ENCODE assay signal across 2 cellular contexts in genomic region chr1:111542187-111542586, GRCh38.
TF ChIP-seq lines count a peak whose summit lies in the region.

No MANE protein-coding gene starts in this region.

TF ChIP-seq in SK-N-SH, 30 proteins besides CTCF, POLR2A, EP300 and RAD21:
- TF ChIP-seq YY1 (IDR thresholded peaks at IDR 0.05; ENCODE audit: low read depth) (no peak), REST (IDR thresholded peaks at IDR 0.05; ENCODE audit: low read depth, low read length) (no peak), NFIC (IDR thresholded peaks at IDR 0.05; ENCODE audit: borderline replicate concordance) (no peak), PBX3 (IDR thresholded peaks at IDR 0.05) (no peak), NRF1 (IDR thresholded peaks at IDR 0.05; ENCODE audit: low read depth, low read length) (no peak), FOXJ3 (CRISPR knock-in tag; IDR thresholded peaks at IDR 0.05) (no peak), USF1 (IDR thresholded peaks at IDR 0.05; ENCODE audit: borderline replicate concordance, low read depth) (no peak), RFX5 (IDR thresholded peaks at IDR 0.05; ENCODE audit: low read length) (no peak), RCOR1 (IDR thresholded peaks at IDR 0.05; ENCODE audit: low read length) (no peak), RXRA (IDR thresholded peaks at IDR 0.05; ENCODE audit: borderline replicate concordance, low read depth) (no peak), GABPA (IDR thresholded peaks at IDR 0.05; ENCODE audit: low read depth) (no peak)
- TF ChIP-seq, protein P1, sequence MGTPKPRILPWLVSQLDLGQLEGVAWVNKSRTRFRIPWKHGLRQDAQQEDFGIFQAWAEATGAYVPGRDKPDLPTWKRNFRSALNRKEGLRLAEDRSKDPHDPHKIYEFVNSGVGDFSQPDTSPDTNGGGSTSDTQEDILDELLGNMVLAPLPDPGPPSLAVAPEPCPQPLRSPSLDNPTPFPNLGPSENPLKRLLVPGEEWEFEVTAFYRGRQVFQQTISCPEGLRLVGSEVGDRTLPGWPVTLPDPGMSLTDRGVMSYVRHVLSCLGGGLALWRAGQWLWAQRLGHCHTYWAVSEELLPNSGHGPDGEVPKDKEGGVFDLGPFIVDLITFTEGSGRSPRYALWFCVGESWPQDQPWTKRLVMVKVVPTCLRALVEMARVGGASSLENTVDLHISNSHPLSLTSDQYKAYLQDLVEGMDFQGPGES (IDR thresholded peaks at IDR 0.05; ENCODE audit: low read depth, low read length) = no peak
TF ChIP-seq in SK-N-SH: peak in this region for 0.

TF ChIP-seq in SK-N-SH treated with all-trans-retinoic acid at 6 μM for 48 hours, 23 proteins besides CTCF, POLR2A, EP300 and RAD21:
- no peak for TF ChIP-seq OSR1 (CRISPR knock-in tag; IDR thresholded peaks at IDR 0.05)
- no peak for TF ChIP-seq TCF4 (CRISPR knock-in tag; IDR thresholded peaks at IDR 0.05; ENCODE audit: borderline replicate concordance)
- no peak for TF ChIP-seq ZFP30 (CRISPR knock-in tag; IDR thresholded peaks at IDR 0.05)
- TF ChIP-seq BACH2 (CRISPR knock-in tag; IDR thresholded peaks at IDR 0.05; ENCODE audit: borderline replicate concordance) = no peak
- TF ChIP-seq, protein P2, sequence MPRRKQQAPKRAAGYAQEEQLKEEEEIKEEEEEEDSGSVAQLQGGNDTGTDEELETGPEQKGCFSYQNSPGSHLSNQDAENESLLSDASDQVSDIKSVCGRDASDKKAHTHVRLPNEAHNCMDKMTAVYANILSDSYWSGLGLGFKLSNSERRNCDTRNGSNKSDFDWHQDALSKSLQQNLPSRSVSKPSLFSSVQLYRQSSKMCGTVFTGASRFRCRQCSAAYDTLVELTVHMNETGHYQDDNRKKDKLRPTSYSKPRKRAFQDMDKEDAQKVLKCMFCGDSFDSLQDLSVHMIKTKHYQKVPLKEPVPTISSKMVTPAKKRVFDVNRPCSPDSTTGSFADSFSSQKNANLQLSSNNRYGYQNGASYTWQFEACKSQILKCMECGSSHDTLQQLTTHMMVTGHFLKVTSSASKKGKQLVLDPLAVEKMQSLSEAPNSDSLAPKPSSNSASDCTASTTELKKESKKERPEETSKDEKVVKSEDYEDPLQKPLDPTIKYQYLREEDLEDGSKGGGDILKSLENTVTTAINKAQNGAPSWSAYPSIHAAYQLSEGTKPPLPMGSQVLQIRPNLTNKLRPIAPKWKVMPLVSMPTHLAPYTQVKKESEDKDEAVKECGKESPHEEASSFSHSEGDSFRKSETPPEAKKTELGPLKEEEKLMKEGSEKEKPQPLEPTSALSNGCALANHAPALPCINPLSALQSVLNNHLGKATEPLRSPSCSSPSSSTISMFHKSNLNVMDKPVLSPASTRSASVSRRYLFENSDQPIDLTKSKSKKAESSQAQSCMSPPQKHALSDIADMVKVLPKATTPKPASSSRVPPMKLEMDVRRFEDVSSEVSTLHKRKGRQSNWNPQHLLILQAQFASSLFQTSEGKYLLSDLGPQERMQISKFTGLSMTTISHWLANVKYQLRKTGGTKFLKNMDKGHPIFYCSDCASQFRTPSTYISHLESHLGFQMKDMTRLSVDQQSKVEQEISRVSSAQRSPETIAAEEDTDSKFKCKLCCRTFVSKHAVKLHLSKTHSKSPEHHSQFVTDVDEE (CRISPR knock-in tag; IDR thresholded peaks at IDR 0.05) = no peak
- TF ChIP-seq, protein P3, sequence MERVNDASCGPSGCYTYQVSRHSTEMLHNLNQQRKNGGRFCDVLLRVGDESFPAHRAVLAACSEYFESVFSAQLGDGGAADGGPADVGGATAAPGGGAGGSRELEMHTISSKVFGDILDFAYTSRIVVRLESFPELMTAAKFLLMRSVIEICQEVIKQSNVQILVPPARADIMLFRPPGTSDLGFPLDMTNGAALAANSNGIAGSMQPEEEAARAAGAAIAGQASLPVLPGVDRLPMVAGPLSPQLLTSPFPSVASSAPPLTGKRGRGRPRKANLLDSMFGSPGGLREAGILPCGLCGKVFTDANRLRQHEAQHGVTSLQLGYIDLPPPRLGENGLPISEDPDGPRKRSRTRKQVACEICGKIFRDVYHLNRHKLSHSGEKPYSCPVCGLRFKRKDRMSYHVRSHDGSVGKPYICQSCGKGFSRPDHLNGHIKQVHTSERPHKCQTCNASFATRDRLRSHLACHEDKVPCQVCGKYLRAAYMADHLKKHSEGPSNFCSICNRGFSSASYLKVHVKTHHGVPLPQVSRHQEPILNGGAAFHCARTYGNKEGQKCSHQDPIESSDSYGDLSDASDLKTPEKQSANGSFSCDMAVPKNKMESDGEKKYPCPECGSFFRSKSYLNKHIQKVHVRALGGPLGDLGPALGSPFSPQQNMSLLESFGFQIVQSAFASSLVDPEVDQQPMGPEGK (CRISPR knock-in tag; IDR thresholded peaks at IDR 0.05; ENCODE audit: borderline replicate concordance) = no peak
- no peak for TF ChIP-seq ZNF70 (CRISPR knock-in tag; IDR thresholded peaks at IDR 0.05)
- TF ChIP-seq POU6F1 (CRISPR knock-in tag; IDR thresholded peaks at IDR 0.05; ENCODE audit: borderline replicate concordance, low read depth) = no peak
- TF ChIP-seq ZFP3 (CRISPR knock-in tag; IDR thresholded peaks at IDR 0.05) = no peak
- no peak for TF ChIP-seq RARB (CRISPR knock-in tag; IDR thresholded peaks at IDR 0.05)
- no peak for TF ChIP-seq ESRRG (CRISPR knock-in tag; IDR thresholded peaks at IDR 0.05)
- no peak for TF ChIP-seq ZNF8 (CRISPR knock-in tag; IDR thresholded peaks at IDR 0.05)
- TF ChIP-seq SNAI2 (CRISPR knock-in tag; IDR thresholded peaks at IDR 0.05) = no peak
- TF ChIP-seq TOX (CRISPR knock-in tag; IDR thresholded peaks at IDR 0.05; ENCODE audit: borderline replicate concordance) = no peak
- no peak for TF ChIP-seq PPARA (CRISPR knock-in tag; IDR thresholded peaks at IDR 0.05; ENCODE audit: borderline replicate concordance)
- TF ChIP-seq ISL1 (CRISPR knock-in tag; IDR thresholded peaks at IDR 0.05) = no peak
